19 cellular contexts compared by ENCODE assay signal in genomic region chr2:172046080-172046678, GRCh38. TPM values are rescaled to one million over a fixed set of nuclear protein-coding genes. Genes with fewer than 3 reads are reported as not detected.
DNase-seq lines count a peak whose midpoint lies in the region; ATAC-seq, FAIRE-seq and TF ChIP-seq lines count a peak whose summit lies in the region.
"Had no signal": no experiment of that assay in that cellular context is flagged by ENCODE, and none has a peak within 500 bp of the region (broad histone marks: within the 10 kb centered on the region; RNA-seq: fewer than 3 reads in every experiment).

No MANE protein-coding gene starts in this region.

- no peak overlapping the region for H3K4me3 ChIP-seq in mesenchymal stem cell (ENCODE audit: insufficient read depth in 1 of 2, low read depth in 1 of 2, low read length in 2 of 2)
- H3K4me3 ChIP-seq in upper lobe of right lung, result no peak overlapping the region
- H3K4me3 ChIP-seq: tibial artery had no signal

- H2BK12ac ChIP-seq in mesenchymal stem cell (ENCODE audit: low read length in 2 of 2), result no peak overlapping the region

- no peak overlapping the region for H2BK5ac ChIP-seq in mesenchymal stem cell (ENCODE audit: low read depth, low read length, poor library complexity, severe bottlenecking)

- H3K14ac ChIP-seq in mesenchymal stem cell (ENCODE audit: low read length in 2 of 2), result no peak overlapping the region

- H3K27me3 ChIP-seq in mesenchymal stem cell (ENCODE audit: control insufficient read depth in 1 of 2, insufficient read depth in 1 of 2, low read length in 2 of 2) (no peaks in the 10 kb centered on the region), upper lobe of right lung (no peaks in the 10 kb centered on the region)
- H3K27me3 ChIP-seq: tibial artery had no signal

- H2AK5ac ChIP-seq in mesenchymal stem cell (ENCODE audit: low read length, severe bottlenecking), result no peak overlapping the region

- H2BK15ac ChIP-seq in mesenchymal stem cell (ENCODE audit: low read depth, poor library complexity, severe bottlenecking), result no peak overlapping the region

- no peak overlapping the region for H3K9ac ChIP-seq in mesenchymal stem cell (ENCODE audit: low read length)

- ATAC-seq in upper lobe of right lung (no peak), HG02973 (IDR thresholded peaks at IDR 0.05; ENCODE audit: unreplicated experiment) (no peak)

- no peak for TF ChIP-seq CTCF in upper lobe of right lung (IDR thresholded peaks at IDR 0.05)

- no peak overlapping the region for H3K4ac ChIP-seq in mesenchymal stem cell (ENCODE audit: low read depth in 1 of 2, low read length in 2 of 2)

- H3K4me2 ChIP-seq in mesenchymal stem cell (ENCODE audit: low read length, poor library complexity, severe bottlenecking), result no peak overlapping the region

- peak; percentile 38 for DNase-seq in NCI-H2227 (lab: John Stamatoyannopoulos, UW; ENCODE audit: unreplicated experiment)
- DNase-seq in NCI-H2227 treated with DMSO at 0.1 percent for 48 hours (lab: John Stamatoyannopoulos, UW), result no peak
- DNase-seq in M059J (ENCODE audit: low read depth), result peak; percentile 71
- DNase-seq in SW480 (ENCODE audit: low spot score), result peak; percentile 42
- DNase-seq in mesenchymal stem cell, result peak; percentile 30
- no peak for DNase-seq in frontal cortex (ENCODE audit: low spot score in 2 of 2)
- no peak for DNase-seq in upper lobe of right lung
- DNase-seq: activated CD4-positive, alpha-beta T cell treated with anti-CD3 and anti-CD28 coated beads, Interleukin-2, amount 10 ng/mL, durations not matched to agents 7 days and 5 days; activated CD8-positive, alpha-beta memory T cell treated with anti-CD3 and anti-CD28 coated beads, Interleukin-2, amount 50 U/mL, for 4 hours; activated gamma-delta T cell treated with Interleukin-2 at 50 U/mL for 16 hours; anterior cingulate cortex; foreskin fibroblast; MM.1S; NCI-H187 treated with DMSO at 0.1 percent for 48 hours; tibial artery had no signal

- intact Hi-C loops in upper lobe of right lung (cut with DNase I), result no loop called here

- no peak overlapping the region for H2AFZ ChIP-seq in mesenchymal stem cell (ENCODE audit: low read depth, low read length)

- H3K4me1 ChIP-seq in mesenchymal stem cell (ENCODE audit: control insufficient read depth, insufficient read depth, low read depth, low read length), result no peaks in the 10 kb centered on the region
- H3K4me1 ChIP-seq in upper lobe of right lung, result no peaks in the 10 kb centered on the region
- H3K4me1 ChIP-seq: tibial artery had no signal

- no peak overlapping the region for H3K23ac ChIP-seq in mesenchymal stem cell (ENCODE audit: low read length in 2 of 2)

- H3K36me3 ChIP-seq in mesenchymal stem cell (ENCODE audit: control insufficient read depth in 1 of 2, insufficient read depth in 2 of 2, low read depth in 1 of 2, low read length in 2 of 2) (no peaks in the 10 kb centered on the region), upper lobe of right lung (no peaks in the 10 kb centered on the region)
- H3K36me3 ChIP-seq: tibial artery had no signal

- no peak for FAIRE-seq in frontal cortex (lab: Jason Lieb, UNC)
- FAIRE-seq: endometrium had no signal

- no peak overlapping the region for H4K91ac ChIP-seq in mesenchymal stem cell (ENCODE audit: low read length)

- H3K9me3 ChIP-seq in mesenchymal stem cell (ENCODE audit: control insufficient read depth, low read length), result no peaks in the 10 kb centered on the region
- no peaks in the 10 kb centered on the region for H3K9me3 ChIP-seq in upper lobe of right lung
- H3K9me3 ChIP-seq: tibial artery had no signal

- no peak overlapping the region for H2BK120ac ChIP-seq in mesenchymal stem cell (ENCODE audit: low read depth, low read length)

- H3K18ac ChIP-seq in mesenchymal stem cell (ENCODE audit: low read depth in 1 of 2, low read length in 2 of 2), result no peak overlapping the region

- H3K27ac ChIP-seq in mesenchymal stem cell (ENCODE audit: low read length, poor library complexity, severe bottlenecking), result no peak overlapping the region
- no peak overlapping the region for H3K27ac ChIP-seq in upper lobe of right lung
- H3K27ac ChIP-seq: tibial artery had no signal

- WGBS in mesenchymal stem cell, result no CpG with 5 or more reads among the region's 1 CpG

- H3K79me1 ChIP-seq in mesenchymal stem cell (replicated peaks; ENCODE audit: low read length, poor library complexity, severe bottlenecking), result no peaks in the 10 kb centered on the region

- no peak overlapping the region for H4K8ac ChIP-seq in mesenchymal stem cell (ENCODE audit: low read length)

RNA-seq across cellular contexts. Expression of gene DLX1, which starts 39.1 kb away (rescaled TPM):
- 5.6 and 6.8 TPM in 2 replicates for total RNA-seq in M059J (2014; rRNA removed; shearing (Covaris generic))
- polyA plus RNA-seq in mesenchymal stem cell (2013, experiment 1 of 2), result 0.04 TPM
- 0.08 TPM for polyA plus RNA-seq in mesenchymal stem cell (2013, experiment 2 of 2)
- total RNA-seq in frontal cortex (21.6 TPM), upper lobe of right lung (not detected)
- total RNA-seq: activated CD4-positive, alpha-beta T cell treated with anti-CD3 and anti-CD28 coated beads, Interleukin-2, amount 10 ng/mL, durations not matched to agents 7 days and 5 days; cerebellum had no signal
- polyA plus RNA-seq: CD14-positive monocyte had no signal

RNA-seq across cellular contexts. Expression of gene METAP1D, which starts 46.4 kb away (rescaled TPM):
- 6.8 and 7.8 TPM in 2 replicates for total RNA-seq in M059J (2014; rRNA removed; shearing (Covaris generic))
- 3.9 TPM for polyA plus RNA-seq in mesenchymal stem cell (2013, experiment 1 of 2)
- polyA plus RNA-seq in mesenchymal stem cell (2013, experiment 2 of 2), result 4.5 TPM
- total RNA-seq in frontal cortex, result 6.1 TPM
- total RNA-seq in upper lobe of right lung, result 4.1 TPM

RNA-seq across cellular contexts. Expression of gene DLX2, which starts 56.5 kb away (rescaled TPM):
- 1.9 and 4.2 TPM in 2 replicates for total RNA-seq in M059J (2014; rRNA removed; shearing (Covaris generic))
- polyA plus RNA-seq in mesenchymal stem cell (2013, experiment 1 of 2), result 0.01 TPM
- polyA plus RNA-seq in mesenchymal stem cell (2013, experiment 2 of 2), result 0.01 TPM
- total RNA-seq in frontal cortex (2.9 TPM), upper lobe of right lung (not detected)
- total RNA-seq: activated CD4-positive, alpha-beta T cell treated with anti-CD3 and anti-CD28 coated beads, Interleukin-2, amount 10 ng/mL, durations not matched to agents 7 days and 5 days; cerebellum had no signal
- polyA plus RNA-seq: CD14-positive monocyte had no signal

Comparison
In these comparisons a context has a peak if more than half of its experiments do, and no peak if none do; other contexts are left out.
1. DNase-seq: peak in NCI-H2227 (single experiment), M059J (single experiment), SW480 (single experiment) and mesenchymal stem cell (single experiment); none in NCI-H2227 treated with DMSO at 0.1 percent for 48 hours (single experiment), frontal cortex (0 of 2) and upper lobe of right lung (single experiment).